In genomic region chr5:96718635-96719077, GRCh38 we compare ENCODE assay signal across 12 cellular contexts. TPM values are rescaled to one million over a fixed set of nuclear protein-coding genes. Genes with fewer than 3 reads are reported as not detected.
DNase-seq lines count a peak whose midpoint lies in the region; ATAC-seq and TF ChIP-seq lines count a peak whose summit lies in the region.
"Had no signal": no experiment of that assay in that cellular context is flagged by ENCODE, and none has a peak within 500 bp of the region (broad histone marks: within the 10 kb centered on the region; RNA-seq: fewer than 3 reads in every experiment).

No MANE protein-coding gene starts in this region.

- DNase-seq in NCI-H2107 treated with DMSO at 0.1 percent for 48 hours (lab: John Stamatoyannopoulos, UW; ENCODE audit: unreplicated experiment) (peak; percentile 55), NCI-H2107 (lab: John Stamatoyannopoulos, UW) (no peak), T-helper 17 cell (no peak), left ventricle myocardium superior (peak; percentile 70), thyroid gland (peak; percentile 92 to 93), cortex of kidney (lab: John Stamatoyannopoulos, UW) (no peak)
- no peak for DNase-seq in stimulated activated CD4-positive, alpha-beta T cell treated with anti-CD3 and anti-CD28 coated beads, Interleukin-4, amount 100 ng/mL, for 24 hours
- DNase-seq: activated T-cell treated with anti-CD3 and anti-CD28 coated beads, Interleukin-2, amount 50 U/mL, for 72 hours; NCI-H1694; T-helper 2 cell had no signal

- H3K36me3 Mint-ChIP-seq in T-helper 17 cell (ENCODE audit: low read depth): peaks cover 2% of the 10 kb centered on the region

- H3K4me1 ChIP-seq in thyroid gland: peaks cover 61 to 81% of the 10 kb centered on the region in 2 donors

- 16 to 21% methylated on average over 7 of the region's 7 CpGs for WGBS in thyroid gland, 2 donors

- TF ChIP-seq POLR2A in thyroid gland (IDR thresholded peaks at IDR 0.05): peak in 1 of 2 donors; percentile 61

- ATAC-seq in T-helper 17 cell (no peak), left ventricle myocardium superior (peak; percentile 68), HG03139 (IDR thresholded peaks at IDR 0.05; ENCODE audit: unreplicated experiment) (no peak)
- ATAC-seq: A549; activated T-cell treated with anti-CD3 and anti-CD28 coated beads, Interleukin-2, amount 50 U/mL, for 72 hours had no signal

- intact Hi-C loops in left ventricle myocardium superior (cut with micrococcal nuclease): no loop called here
- intact Hi-C loops in thyroid gland (cut with DNase I): no loop called here

- H3K27ac ChIP-seq in thyroid gland: peak overlapping the region; percentile 79 to 84 (median 79)
- H3K27ac ChIP-seq: A549 had no signal

- no peak overlapping the region for H3K4me3 Mint-ChIP-seq in T-helper 17 cell
- H3K4me3 Mint-ChIP-seq: activated T-cell treated with anti-CD3 and anti-CD28 coated beads, Interleukin-2, amount 50 U/mL, for 72 hours had no signal

- no peak overlapping the region for H3K4me3 ChIP-seq in thyroid gland (replicated peaks in 1 of 3)
- H3K4me3 ChIP-seq: A549 had no signal

- H3K27ac Mint-ChIP-seq in T-helper 17 cell: peak overlapping the region; percentile 96
- H3K27ac Mint-ChIP-seq: activated T-cell treated with anti-CD3 and anti-CD28 coated beads, Interleukin-2, amount 50 U/mL, for 72 hours had no signal

- no peaks in the 10 kb centered on the region for H3K27me3 ChIP-seq in thyroid gland

- TF ChIP-seq CTCF in thyroid gland (IDR thresholded peaks at IDR 0.05): no peak

- peaks cover 37% of the 10 kb centered on the region for H3K4me1 Mint-ChIP-seq in T-helper 17 cell

- no peaks in the 10 kb centered on the region for H3K36me3 ChIP-seq in thyroid gland

- no peaks in the 10 kb centered on the region for H3K9me3 ChIP-seq in T-helper 17 cell (ENCODE audit: control insufficient read depth, low read length, poor library complexity, severe bottlenecking)
- H3K9me3 ChIP-seq in thyroid gland: no peaks in the 10 kb centered on the region
- H3K9me3 ChIP-seq: A549 had no signal

- no peaks in the 10 kb centered on the region for H3K27me3 Mint-ChIP-seq in T-helper 17 cell

RNA-seq across cellular contexts. Expression of gene CAST, which starts 56.5 kb away (rescaled TPM):
- total RNA-seq in T-helper 17 cell (100 to 1,000 TPM; 303 TPM), left ventricle myocardium superior (523 TPM), thyroid gland (100 to 1,000 TPM; 177 to 278 (median 236) TPM)

Comparison
In these comparisons a context has a peak if more than half of its experiments do, and no peak if none do; other contexts are left out.
1. DNase-seq: peak in NCI-H2107 treated with DMSO at 0.1 percent for 48 hours (single experiment), left ventricle myocardium superior (single experiment) and thyroid gland (2 of 2); none in NCI-H2107 (single experiment), T-helper 17 cell (0 of 3), cortex of kidney (single experiment) and stimulated activated CD4-positive, alpha-beta T cell treated with anti-CD3 and anti-CD28 coated beads, Interleukin-4, amount 100 ng/mL, for 24 hours (single experiment).